14 cellular contexts compared by ENCODE assay signal in genomic region chr12:11882301-11883019, GRCh38.
DNase-seq lines count a peak whose midpoint lies in the region; ATAC-seq and TF ChIP-seq lines count a peak whose summit lies in the region.
"Had no signal": no experiment of that assay in that cellular context is flagged by ENCODE, and none has a peak within 500 bp of the region (broad histone marks: within the 10 kb centered on the region; RNA-seq: fewer than 3 reads in every experiment).

No MANE protein-coding gene starts in this region.

- no peak overlapping the region for H3K4me3 ChIP-seq in PC-3 (ENCODE audit: low read length)
- no peak overlapping the region for H3K4me3 ChIP-seq in mesendoderm (ENCODE audit: low read length)
- H3K4me3 ChIP-seq: SK-N-MC had no signal

- H2AFZ ChIP-seq in PC-3 (ENCODE audit: low read length) = no peak overlapping the region

- no peak overlapping the region for H4K5ac ChIP-seq in mesendoderm (ENCODE audit: low read length)

- H2BK15ac ChIP-seq in mesendoderm (replicated peaks; ENCODE audit: low read depth) = no peak overlapping the region

- POLR2A ChIA-PET in PC-3 (lab: Charles Lee; ENCODE audit: unreplicated experiment) = no interaction called here

- H2BK5ac ChIP-seq in mesendoderm (ENCODE audit: low read length) = no peak overlapping the region

- H3K56ac ChIP-seq in mesendoderm (ENCODE audit: low read length) = no peak overlapping the region

- H3K9me2 ChIP-seq in PC-3 (replicated peaks; ENCODE audit: low read length) = no peaks in the 10 kb centered on the region

- H3K4me1 ChIP-seq in PC-3 (ENCODE audit: insufficient read depth, low read length) (peaks cover 71% of the 10 kb centered on the region), mesendoderm (ENCODE audit: control insufficient read depth, low read depth, low read length) (peaks cover 7% of the 10 kb centered on the region)

- H3K27me3 Mint-ChIP-seq in CD14-positive monocyte (ENCODE audit: low read depth in 3 of 3) = no peaks in the 10 kb centered on the region

- TF ChIP-seq CTCF in CD14-positive monocyte (IDR thresholded peaks at IDR 0.05) (no peak), PC-3 (conservative IDR thresholded peaks at IDR 0.05; ENCODE audit: low read depth, low read length) (no peak)

- no peak overlapping the region for H2BK120ac ChIP-seq in mesendoderm (ENCODE audit: low read depth, low read length)

- H3K4me3 Mint-ChIP-seq in CD14-positive monocyte = no peak overlapping the region

- intact Hi-C loops in CD14-positive monocyte (cut with micrococcal nuclease) = loop anchor here in 1 of 2 donors (5.0 to 10.0 kb wide), 3 partner anchors 40 to 298 kb away; no protein-coding TSS in a partner anchor
- intact Hi-C loops in PC-3 (cut with micrococcal nuclease) = loop anchor here (10.0 kb wide), 2 partner anchors 88 to 298 kb away; no protein-coding TSS in a partner anchor

- peaks cover 65% of the 10 kb centered on the region for H3K4me1 Mint-ChIP-seq in CD14-positive monocyte

- no peaks in the 10 kb centered on the region for H3K27me3 ChIP-seq in PC-3 (ENCODE audit: low read length)
- no peaks in the 10 kb centered on the region for H3K27me3 ChIP-seq in mesendoderm (ENCODE audit: insufficient read depth, low read length, poor library complexity)

- H3K23ac ChIP-seq in mesendoderm (ENCODE audit: low read length) = no peak overlapping the region

- H3K18ac ChIP-seq in mesendoderm (ENCODE audit: low read length) = no peak overlapping the region

- H3K4me2 ChIP-seq in PC-3 (ENCODE audit: low read length) (no peak overlapping the region), mesendoderm (ENCODE audit: low read length) (no peak overlapping the region)

- H3K27ac ChIP-seq in PC-3 (ENCODE audit: low read length) (peak overlapping the region; percentile 38), mesendoderm (ENCODE audit: low read depth, low read length) (no peak overlapping the region)
- H3K27ac ChIP-seq: SK-N-MC had no signal

- H3F3A ChIP-seq in PC-3 (ENCODE audit: low read length, unreplicated experiment) = no peaks in the 10 kb centered on the region

- no peaks in the 10 kb centered on the region for H4K20me1 ChIP-seq in PC-3 (ENCODE audit: low read length)

- no peaks in the 10 kb centered on the region for H3K79me2 ChIP-seq in PC-3 (ENCODE audit: low read length)
- H3K79me2 ChIP-seq in mesendoderm (ENCODE audit: control insufficient read depth, insufficient read depth, low read length) = no peaks in the 10 kb centered on the region

- H4K8ac ChIP-seq in mesendoderm (ENCODE audit: low read depth, low read length) = no peak overlapping the region

- H3K36me3 ChIP-seq in PC-3 (ENCODE audit: low read depth, low read length) = no peaks in the 10 kb centered on the region
- H3K36me3 ChIP-seq in mesendoderm (ENCODE audit: control insufficient read depth, insufficient read depth, low read length) = no peaks in the 10 kb centered on the region

- no TSS peak for BruUV-seq in PC-3 (replicated peaks; lab: Mats Ljungman, UMichigan)

- CTCF ChIA-PET in PC-3 (lab: Charles Lee) = no interaction called here

- no peaks in the 10 kb centered on the region for H3K9me3 Mint-ChIP-seq in CD14-positive monocyte

- peak overlapping the region in 5 of 7 donors; percentile 10 to 89 (median 41) for H3K27ac Mint-ChIP-seq in CD14-positive monocyte

- 100% methylated on average over 1 of the region's 8 CpGs for WGBS in mesendoderm (ENCODE audit: extremely low coverage, insufficient coverage, low lambda C conversion rate)

- no peak for DNase-seq in CD14-positive monocyte (ENCODE audit: low spot score)
- DNase-seq in PC-3 = peak; percentile 33
- peak; percentile 35 for DNase-seq in mucosa of gallbladder (ENCODE audit: low spot score)
- no peak for DNase-seq in iPS-NIHi11 (ENCODE audit: low spot score)
- no peak for DNase-seq in activated gamma-delta T cell treated with Interleukin-2 at 50 U/mL for 16 hours
- no peak for DNase-seq in mesendoderm
- DNase-seq: activated naive CD4-positive, alpha-beta T cell; central memory CD4-positive, alpha-beta T cell; kidney; NCI-H82; nucleus accumbens had no signal

- H3K4ac ChIP-seq in mesendoderm (ENCODE audit: low read depth, low read length) = no peak overlapping the region

- H2AK5ac ChIP-seq in mesendoderm (ENCODE audit: low read length) = no peak overlapping the region

- peaks cover 71 to 79% of the 10 kb centered on the region in 2 donors for H3K36me3 Mint-ChIP-seq in CD14-positive monocyte

- no peaks in the 10 kb centered on the region for H3K79me1 ChIP-seq in mesendoderm (ENCODE audit: low read length)

- H3K9me3 ChIP-seq in PC-3 (ENCODE audit: low read length) = no peaks in the 10 kb centered on the region

- ATAC-seq in GM19397 (IDR thresholded peaks at IDR 0.05; ENCODE audit: unreplicated experiment) = peak; percentile 58
- no peak for ATAC-seq in PC-3
- ATAC-seq in GM21717 (IDR thresholded peaks at IDR 0.05; ENCODE audit: unreplicated experiment) = no peak

- no peak overlapping the region for H3K9ac ChIP-seq in PC-3 (ENCODE audit: low read length)
- no peak overlapping the region for H3K9ac ChIP-seq in mesendoderm (ENCODE audit: low read length)

Comparison
In these comparisons a context has a peak if more than half of its experiments do, and no peak if none do; other contexts are left out.
1. DNase-seq: peak in PC-3 (single experiment) and mucosa of gallbladder (single experiment); none in CD14-positive monocyte (single experiment), iPS-NIHi11 (single experiment), activated gamma-delta T cell treated with Interleukin-2 at 50 U/mL for 16 hours (single experiment) and mesendoderm (single experiment).